Comparison of ENCODE assay signal across 10 cellular contexts in genomic region chr4:55993994-55994657, GRCh38. TPM values are rescaled to one million over a fixed set of nuclear protein-coding genes. Genes with fewer than 3 reads are reported as not detected.
DNase-seq lines count a peak whose midpoint lies in the region; ATAC-seq, FAIRE-seq and TF ChIP-seq lines count a peak whose summit lies in the region.
"Had no signal": no experiment of that assay in that cellular context is flagged by ENCODE, and none has a peak within 500 bp of the region (broad histone marks: within the 10 kb centered on the region; RNA-seq: fewer than 3 reads in every experiment).

No MANE protein-coding gene starts in this region.

- TF ChIP-seq EP300 in sigmoid colon (IDR thresholded peaks at IDR 0.05) = no peak

- TF ChIP-seq POLR2A in sigmoid colon (IDR thresholded peaks at IDR 0.05) = no peak

- 84 to 88% methylated on average over 3 of the region's 3 CpGs for WGBS in sigmoid colon, 2 donors

- H3K4me1 Mint-ChIP-seq in activated naive CD8-positive, alpha-beta T cell treated with anti-CD3 and anti-CD28 coated beads, Interleukin-2, amount 10 ng/mL, durations not matched to agents 7 days and 5 days = peaks cover 23% of the 10 kb centered on the region

- POLR2A ChIA-PET in activated naive CD8-positive, alpha-beta T cell treated with anti-CD3 and anti-CD28 coated beads, Interleukin-2, amount 10 ng/mL, durations not matched to agents 7 days and 5 days (lab: Charles Lee) = interaction anchor here (1.3 kb wide), 1 partner anchor 45 kb away, joined by 6 read pairs; the partner anchor contains the start of gene CEP135

- no peaks in the 10 kb centered on the region for H3K79me2 ChIP-seq in MM.1S (ENCODE audit: low read length)

- no peak overlapping the region for H3K9ac ChIP-seq in MM.1S (ENCODE audit: low read length)

- H3K27me3 Mint-ChIP-seq in activated naive CD8-positive, alpha-beta T cell treated with anti-CD3 and anti-CD28 coated beads, Interleukin-2, amount 10 ng/mL, durations not matched to agents 7 days and 5 days = no peaks in the 10 kb centered on the region

- no peaks in the 10 kb centered on the region for H3K9me2 ChIP-seq in MM.1S (replicated peaks; ENCODE audit: insufficient read depth, low read length)

- no peaks in the 10 kb centered on the region for H3K27me3 ChIP-seq in sigmoid colon
- H3K27me3 ChIP-seq in MM.1S (replicated peaks; ENCODE audit: insufficient read depth, low read length) = no peaks in the 10 kb centered on the region

- H3K4me1 ChIP-seq in sigmoid colon (no peaks in the 10 kb centered on the region), MM.1S (ENCODE audit: low read length) (no peaks in the 10 kb centered on the region)

- no peak overlapping the region for H3K4me2 ChIP-seq in MM.1S (ENCODE audit: low read depth, low read length)

- H3K36me3 ChIP-seq in sigmoid colon (peaks cover 0 to 3% (median 0%) of the 10 kb centered on the region in 4 donors), MM.1S (replicated peaks; ENCODE audit: insufficient read depth, low read length) (no peaks in the 10 kb centered on the region)

- H3K27ac ChIP-seq in sigmoid colon = no peak overlapping the region
- no peak overlapping the region for H3K27ac ChIP-seq in MM.1S (ENCODE audit: low read length)

- peak overlapping the region; percentile 40 for H3K27ac Mint-ChIP-seq in activated naive CD8-positive, alpha-beta T cell treated with anti-CD3 and anti-CD28 coated beads, Interleukin-2, amount 10 ng/mL, durations not matched to agents 7 days and 5 days
- H3K27ac Mint-ChIP-seq: WTC11 had no signal

- H2AFZ ChIP-seq in MM.1S (ENCODE audit: low read length) = no peak overlapping the region

- TF ChIP-seq CTCF in sigmoid colon (IDR thresholded peaks at IDR 0.05) (no peak), MM.1S (IDR thresholded peaks at IDR 0.05; ENCODE audit: low read length) (no peak)

- H3K36me3 Mint-ChIP-seq in activated naive CD8-positive, alpha-beta T cell treated with anti-CD3 and anti-CD28 coated beads, Interleukin-2, amount 10 ng/mL, durations not matched to agents 7 days and 5 days = peaks cover 34% of the 10 kb centered on the region

- H3K4me3 ChIP-seq in sigmoid colon (no peak overlapping the region), MM.1S (ENCODE audit: low read length) (no peak overlapping the region)

- intact Hi-C loops in sigmoid colon (cut with DNase I) = no loop called here

- ATAC-seq in GM18520 (IDR thresholded peaks at IDR 0.05; ENCODE audit: unreplicated experiment) (peak; percentile 61), GM21367 (IDR thresholded peaks at IDR 0.05; ENCODE audit: unreplicated experiment) (peak; percentile 63), HG03280 (IDR thresholded peaks at IDR 0.05; ENCODE audit: unreplicated experiment) (peak; percentile 67)
- ATAC-seq in activated naive CD8-positive, alpha-beta T cell treated with anti-CD3 and anti-CD28 coated beads, Interleukin-2, amount 10 ng/mL, durations not matched to agents 7 days and 5 days (ENCODE audit: low read depth) = peak; percentile 76
- ATAC-seq: WTC11 had no signal

- no peaks in the 10 kb centered on the region for H3F3A ChIP-seq in MM.1S (ENCODE audit: insufficient read depth, low read length)

- no peaks in the 10 kb centered on the region for H4K20me1 ChIP-seq in MM.1S (ENCODE audit: insufficient read depth, low read length)

- peak overlapping the region; percentile 25 for H3K4me3 Mint-ChIP-seq in activated naive CD8-positive, alpha-beta T cell treated with anti-CD3 and anti-CD28 coated beads, Interleukin-2, amount 10 ng/mL, durations not matched to agents 7 days and 5 days
- H3K4me3 Mint-ChIP-seq: WTC11 had no signal

- no peak for FAIRE-seq in HTR-8/SVneo (lab: Jason Lieb, UNC)
- FAIRE-seq: colon had no signal

- no peaks in the 10 kb centered on the region for H3K9me3 ChIP-seq in sigmoid colon
- H3K9me3 ChIP-seq in MM.1S (replicated peaks; ENCODE audit: insufficient read depth, low read length) = no peaks in the 10 kb centered on the region

- no peaks in the 10 kb centered on the region for H3K9me3 Mint-ChIP-seq in activated naive CD8-positive, alpha-beta T cell treated with anti-CD3 and anti-CD28 coated beads, Interleukin-2, amount 10 ng/mL, durations not matched to agents 7 days and 5 days
- H3K9me3 Mint-ChIP-seq: WTC11 had no signal

- no peak for DNase-seq in activated naive CD8-positive, alpha-beta T cell treated with anti-CD3 and anti-CD28 coated beads, Interleukin-2, amount 10 ng/mL, durations not matched to agents 7 days and 5 days
- no peak for DNase-seq in NCI-H2107 (lab: John Stamatoyannopoulos, UW)
- DNase-seq in HTR-8/SVneo (ENCODE audit: insufficient read length, low spot score) = no peak
- DNase-seq in sigmoid colon = no peak
- no peak for DNase-seq in MM.1S

RNA-seq across cellular contexts. Expression of gene CEP135, which starts 45.4 kb away (rescaled TPM):
- 10 to 100 TPM; 18.3 to 18.8 TPM for total RNA-seq in activated naive CD8-positive, alpha-beta T cell treated with anti-CD3 and anti-CD28 coated beads, Interleukin-2, amount 10 ng/mL, durations not matched to agents 7 days and 5 days
- total RNA-seq in sigmoid colon = 1 to 10 TPM; 4.3 to 8.6 (median 6.9) TPM
- 1 to 10 TPM in 2 of 3 donors, under 1 TPM in 1; 0.92 to 3.4 (median 1.8) TPM for polyA plus RNA-seq in sigmoid colon
